1 cellular context compared by ENCODE assay signal in the genomic region with DNA sequence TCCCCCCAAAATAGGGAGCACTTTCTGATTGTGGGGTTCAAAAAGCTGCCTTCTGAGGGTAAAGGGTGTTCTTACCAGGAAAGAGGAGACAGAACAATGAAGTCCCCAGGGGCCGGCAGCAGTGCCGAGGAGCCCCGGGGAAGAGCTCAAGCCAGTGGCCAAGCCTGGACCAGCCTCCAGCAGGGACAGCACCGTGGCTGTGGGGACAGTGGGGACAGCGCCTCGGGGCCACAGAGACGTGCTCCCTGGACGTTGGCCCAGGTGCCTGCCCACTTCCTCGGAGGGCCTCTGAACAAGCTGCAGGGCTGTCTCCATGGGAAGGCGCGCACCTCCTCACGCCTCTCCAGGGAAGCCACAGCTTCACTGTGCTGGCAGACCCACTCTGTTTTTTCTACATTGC.
TF ChIP-seq lines count a peak whose summit lies in the region.

No MANE protein-coding gene starts in this region.

TF ChIP-seq in WTC11, 78 proteins besides CTCF, POLR2A, EP300 and RAD21 (continued from another document):
- TF ChIP-seq PRDM15 (CRISPR knock-in tag; IDR thresholded peaks at IDR 0.05) (no peak), NR2C2 (CRISPR knock-in tag; IDR thresholded peaks at IDR 0.05) (no peak), TCF7 (CRISPR knock-in tag; IDR thresholded peaks at IDR 0.05; ENCODE audit: low read depth) (no peak), MYBL2 (CRISPR knock-in tag; IDR thresholded peaks at IDR 0.05) (no peak)
